1 cellular context compared by ENCODE assay signal in genomic region chr14:100383727-100384158, GRCh38.
A peak's percentile ranks its signal among the peaks of the same experiment; 100 is the strongest.
TF ChIP-seq lines count a peak whose summit lies in the region.

No MANE protein-coding gene starts in this region.

TF ChIP-seq in HEK293, 187 proteins besides CTCF, POLR2A, EP300 and RAD21 (continued from another document):
- no peak for TF ChIP-seq ZNF488 (tag by site-specific recombination; IDR thresholded peaks at IDR 0.05)
- TF ChIP-seq GLIS2 (tag by site-specific recombination; IDR thresholded peaks at IDR 0.05), result peak; percentile 64
- TF ChIP-seq, protein P1, sequence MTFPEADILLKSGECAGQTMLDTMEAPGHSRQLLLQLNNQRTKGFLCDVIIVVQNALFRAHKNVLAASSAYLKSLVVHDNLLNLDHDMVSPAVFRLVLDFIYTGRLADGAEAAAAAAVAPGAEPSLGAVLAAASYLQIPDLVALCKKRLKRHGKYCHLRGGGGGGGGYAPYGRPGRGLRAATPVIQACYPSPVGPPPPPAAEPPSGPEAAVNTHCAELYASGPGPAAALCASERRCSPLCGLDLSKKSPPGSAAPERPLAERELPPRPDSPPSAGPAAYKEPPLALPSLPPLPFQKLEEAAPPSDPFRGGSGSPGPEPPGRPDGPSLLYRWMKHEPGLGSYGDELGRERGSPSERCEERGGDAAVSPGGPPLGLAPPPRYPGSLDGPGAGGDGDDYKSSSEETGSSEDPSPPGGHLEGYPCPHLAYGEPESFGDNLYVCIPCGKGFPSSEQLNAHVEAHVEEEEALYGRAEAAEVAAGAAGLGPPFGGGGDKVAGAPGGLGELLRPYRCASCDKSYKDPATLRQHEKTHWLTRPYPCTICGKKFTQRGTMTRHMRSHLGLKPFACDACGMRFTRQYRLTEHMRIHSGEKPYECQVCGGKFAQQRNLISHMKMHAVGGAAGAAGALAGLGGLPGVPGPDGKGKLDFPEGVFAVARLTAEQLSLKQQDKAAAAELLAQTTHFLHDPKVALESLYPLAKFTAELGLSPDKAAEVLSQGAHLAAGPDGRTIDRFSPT (tag by site-specific recombination; IDR thresholded peaks at IDR 0.05), result peak; percentile 59; the same call in 1 of the 2 replicates
